Comparison of ENCODE assay signal across 1 cellular context in the genomic region with DNA sequence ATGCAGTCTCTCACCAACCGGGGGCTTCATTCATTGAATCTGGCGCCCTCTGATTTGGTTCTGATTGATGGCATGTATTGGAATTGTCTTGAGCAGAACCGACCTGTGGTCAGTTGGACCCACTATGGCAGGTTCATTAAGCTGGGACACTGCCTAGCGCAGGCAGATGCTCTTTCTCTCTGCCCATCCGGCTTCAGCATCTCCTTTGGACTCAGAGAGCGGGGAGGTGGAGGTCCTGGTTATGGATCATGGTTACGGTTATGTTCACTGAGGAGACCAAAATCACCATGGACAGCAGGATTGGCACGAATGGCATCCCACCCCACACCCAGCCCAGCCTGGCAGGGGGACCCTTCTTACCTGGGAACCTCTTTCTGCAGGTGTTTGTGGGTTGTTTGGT.
TF ChIP-seq lines count a peak whose summit lies in the region.

No MANE protein-coding gene starts in this region.

TF ChIP-seq in GM12878, 131 proteins besides CTCF, POLR2A, EP300 and RAD21:
- TF ChIP-seq ZNF24 (IDR thresholded peaks at IDR 0.05) = no peak
- TF ChIP-seq SP1 (IDR thresholded peaks at IDR 0.05; ENCODE audit: low read depth, low read length) = no peak
- no peak for TF ChIP-seq EGR1 (IDR thresholded peaks at IDR 0.05; ENCODE audit: borderline replicate concordance in 1 of 2, low read depth in 2 of 2, low read length in 2 of 2)
- TF ChIP-seq RELA (IDR thresholded peaks at IDR 0.05; ENCODE audit: borderline replicate concordance, partially characterized antibody) = no peak
- no peak for TF ChIP-seq CHD2 (IDR thresholded peaks at IDR 0.05; ENCODE audit: borderline replicate concordance, low read depth, low read length)
- no peak for TF ChIP-seq PAX8 (IDR thresholded peaks at IDR 0.05)
- no peak for TF ChIP-seq TCF3 (IDR thresholded peaks at IDR 0.05; ENCODE audit: borderline replicate concordance, insufficient read depth, low read depth, low read length)
- no peak for TF ChIP-seq NR2C1 (IDR thresholded peaks at IDR 0.05)
- TF ChIP-seq SMARCA5 (IDR thresholded peaks at IDR 0.05) = no peak
